In the genomic region with DNA sequence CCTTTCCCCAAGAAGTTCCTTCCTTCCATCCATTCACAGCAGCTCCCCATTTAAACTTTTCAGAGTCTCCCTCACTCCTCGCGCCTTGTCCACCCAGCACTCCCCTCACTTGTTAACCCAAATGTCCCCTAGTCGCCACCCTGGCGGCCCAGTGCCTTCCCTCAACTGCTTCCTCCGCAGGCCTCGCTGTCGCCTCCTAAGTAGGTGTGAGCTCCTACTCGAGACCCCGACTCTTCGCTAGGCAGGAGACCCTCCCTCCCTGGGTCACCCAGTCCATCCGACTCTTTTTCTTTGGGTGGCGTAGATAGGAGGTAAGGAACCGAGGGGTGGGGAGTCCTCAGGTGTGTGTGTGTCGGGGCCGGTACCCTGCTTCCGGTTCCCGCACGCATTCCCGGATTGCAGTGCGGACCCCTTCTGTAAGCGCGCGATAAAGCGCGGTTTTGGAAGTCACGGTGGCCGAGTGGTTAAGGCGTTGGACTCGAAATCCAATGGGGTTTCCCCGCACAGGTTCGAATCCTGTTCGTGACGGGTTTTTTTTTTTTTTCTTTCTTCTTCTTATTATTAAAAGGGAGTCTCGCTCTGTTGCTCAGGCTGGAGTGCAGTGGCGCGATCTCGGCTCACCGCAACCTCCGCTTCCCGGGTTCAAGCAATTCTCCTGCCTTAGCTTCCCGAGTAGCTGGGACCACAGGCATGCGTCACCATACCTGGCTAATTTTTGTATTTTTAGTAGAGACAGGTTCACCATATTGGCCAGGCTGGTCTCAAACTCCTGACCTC, we compare ENCODE assay signal across 8 cellular contexts. TPM values are rescaled to one million over a fixed set of nuclear protein-coding genes. Genes with fewer than 3 reads are reported as not detected.
DNase-seq lines count a peak whose midpoint lies in the region; ATAC-seq, FAIRE-seq and TF ChIP-seq lines count a peak whose summit lies in the region.

No MANE protein-coding gene starts in this region.

- H3K4me1 ChIP-seq in H1 (replicated peaks in 1 of 4; ENCODE audit: control insufficient read depth in 3 of 4, insufficient read depth in 4 of 4, low read length in 3 of 4) (peaks cover 2 to 8% (median 4%) of the 10 kb centered on the region in 4 experiments; a peak in 3 of 7 replicates), mesenchymal stem cell (ENCODE audit: control insufficient read depth, insufficient read depth, low read depth, low read length) (peaks cover 6% of the 10 kb centered on the region)

- TF ChIP-seq POLR2A in H1 (IDR thresholded peaks at IDR 0.05; ENCODE audit: control extremely low read depth in 1 of 2, low read depth in 2 of 2, low read length in 2 of 2): peak in 1 of 2 experiments; percentile 71; a peak in 1 of 3 replicates

- peak overlapping the region; percentile 97 for H3K27ac Mint-ChIP-seq in activated CD8-positive, alpha-beta memory T cell treated with anti-CD3 and anti-CD28 coated beads, Interleukin-2, amount 10 ng/mL, durations not matched to agents 7 days and 5 days

- H3K27me3 Mint-ChIP-seq in activated CD8-positive, alpha-beta memory T cell treated with anti-CD3 and anti-CD28 coated beads, Interleukin-2, amount 10 ng/mL, durations not matched to agents 7 days and 5 days: no peaks in the 10 kb centered on the region

- H3K9me3 Mint-ChIP-seq in activated CD8-positive, alpha-beta memory T cell treated with anti-CD3 and anti-CD28 coated beads, Interleukin-2, amount 10 ng/mL, durations not matched to agents 7 days and 5 days (ENCODE audit: low read depth): no peaks in the 10 kb centered on the region

- H4K5ac ChIP-seq in H1 (ENCODE audit: insufficient read length, low read depth, low read length): peak overlapping the region; percentile 96

- H3K4me3 Mint-ChIP-seq in activated CD8-positive, alpha-beta memory T cell treated with anti-CD3 and anti-CD28 coated beads, Interleukin-2, amount 10 ng/mL, durations not matched to agents 7 days and 5 days: peak overlapping the region; percentile 95

- H3K23ac ChIP-seq in H1 (ENCODE audit: insufficient read length) (no peak overlapping the region), mesenchymal stem cell (ENCODE audit: low read length in 2 of 2) (no peak overlapping the region)

- H4K8ac ChIP-seq in H1 (ENCODE audit: extremely low read depth, insufficient read depth, low read length) (peak overlapping the region; percentile 96; the same call in 1 of the 2 replicates), mesenchymal stem cell (ENCODE audit: low read length) (peak overlapping the region; percentile 98)

- H3K4ac ChIP-seq in H1 (replicated peaks; ENCODE audit: insufficient read length, low read depth, low read length): peak overlapping the region; percentile 46
- H3K4ac ChIP-seq in mesenchymal stem cell (ENCODE audit: low read depth in 1 of 2, low read length in 2 of 2): peak overlapping the region; percentile 21 to 46

- H3K18ac ChIP-seq in H1 (ENCODE audit: extremely low read depth, low read length) (peak overlapping the region; percentile 91; the same call in 1 of the 2 replicates), mesenchymal stem cell (ENCODE audit: low read depth in 1 of 2, low read length in 2 of 2) (peak overlapping the region; percentile 86 to 94)

- peaks cover 7 to 16% (median 12%) of the 10 kb centered on the region in 4 experiments for H3K36me3 ChIP-seq in H1 (ENCODE audit: control insufficient read depth in 2 of 4, insufficient read depth in 4 of 4, low read length in 3 of 4)
- H3K36me3 ChIP-seq in mesenchymal stem cell (ENCODE audit: control insufficient read depth in 1 of 2, insufficient read depth in 2 of 2, low read depth in 1 of 2, low read length in 2 of 2): peaks cover under 1 to 14% of the 10 kb centered on the region in 2 experiments

- TF ChIP-seq CTCF in H1 (IDR thresholded peaks at IDR 0.05; ENCODE audit: control extremely low read depth in 1 of 3, insufficient read depth in 1 of 3, low read depth in 1 of 3, low read length in 3 of 3): no peak

- H3K4me1 Mint-ChIP-seq in activated CD8-positive, alpha-beta memory T cell treated with anti-CD3 and anti-CD28 coated beads, Interleukin-2, amount 10 ng/mL, durations not matched to agents 7 days and 5 days: peaks cover 46% of the 10 kb centered on the region

- H3K4me2 ChIP-seq in H1 (ENCODE audit: insufficient read depth in 1 of 2, low read depth in 2 of 2, low read length in 2 of 2) (peak overlapping the region; percentile 65 to 96), mesenchymal stem cell (ENCODE audit: low read length, poor library complexity, severe bottlenecking) (peak overlapping the region; percentile 73)

- peak overlapping the region; percentile 29; the same call in 1 of the 2 replicates for H2BK12ac ChIP-seq in H1 (ENCODE audit: low read depth, low read length)
- H2BK12ac ChIP-seq in mesenchymal stem cell (ENCODE audit: low read length in 2 of 2): peak overlapping the region; percentile 45 to 89

- TF ChIP-seq RAD21 in H1 (IDR thresholded peaks at IDR 0.05 in 1 of 2, conservative IDR thresholded peaks at IDR 0.05 in 1 of 2; ENCODE audit: low read depth in 2 of 2, low read length in 2 of 2): no peak

- H4K20me1 ChIP-seq in H1 (replicated peaks in 1 of 2; ENCODE audit: control insufficient read depth in 1 of 2, insufficient read depth in 2 of 2, low read length in 2 of 2): peaks cover 0 to 4% of the 10 kb centered on the region in 2 experiments

- H2BK5ac ChIP-seq in H1 (ENCODE audit: low read depth, low read length) (peak overlapping the region; percentile 97), mesenchymal stem cell (ENCODE audit: low read depth, low read length, poor library complexity, severe bottlenecking) (no peak overlapping the region)

- peak overlapping the region; percentile 79; the same call in 1 of the 2 replicates for H2AFZ ChIP-seq in H1 (ENCODE audit: low read length)
- H2AFZ ChIP-seq in mesenchymal stem cell (ENCODE audit: low read depth, low read length): peak overlapping the region; percentile 66

- peaks cover 14% of the 10 kb centered on the region for H3K36me3 Mint-ChIP-seq in activated CD8-positive, alpha-beta memory T cell treated with anti-CD3 and anti-CD28 coated beads, Interleukin-2, amount 10 ng/mL, durations not matched to agents 7 days and 5 days

- CTCF ChIA-PET in activated CD8-positive, alpha-beta memory T cell treated with anti-CD3 and anti-CD28 coated beads, Interleukin-2, amount 10 ng/mL, durations not matched to agents 7 days and 5 days (lab: Charles Lee): interaction anchor here (0.6 to 6.7 kb wide), 53 partner anchors 8 to 1024 kb away, joined by 3 to 154 read pairs (median 6); a partner anchor contains a TSS
- CTCF ChIA-PET in H1 (lab: Charles Lee; ENCODE audit: partially characterized antibody): interaction anchor here (0.5 to 6.2 kb wide), 32 partner anchors 9 to 448 kb away, joined by 3 to 111 read pairs (median 6); a partner anchor contains a TSS

- H3K9me3 ChIP-seq in H1 (ENCODE audit: insufficient read depth in 2 of 2, low read depth in 1 of 2, low read length in 1 of 2): no peaks in the 10 kb centered on the region
- H3K9me3 ChIP-seq in mesenchymal stem cell (ENCODE audit: control insufficient read depth, low read length): no peaks in the 10 kb centered on the region

- H3K79me2 ChIP-seq in H1 (ENCODE audit: control insufficient read depth in 1 of 2, insufficient read depth in 2 of 2, low read length in 2 of 2): peaks cover 14 to 31% of the 10 kb centered on the region in 2 experiments

- peak overlapping the region; percentile 59 to 92 (median 69) for H3K9ac ChIP-seq in H1 (replicated peaks in 1 of 4; ENCODE audit: extremely low read depth in 1 of 4, low read depth in 3 of 4, low read length in 3 of 4)
- H3K9ac ChIP-seq in mesenchymal stem cell (ENCODE audit: low read length): peak overlapping the region; percentile 92

- POLR2A ChIA-PET in H1 (lab: Charles Lee; ENCODE audit: partially characterized antibody): interaction anchor here (0.8 to 26.3 kb wide), 22 partner anchors 9 to 447 kb away, joined by 3 to 656 read pairs (median 8); a partner anchor contains a TSS

- FAIRE-seq in H1 (lab: Jason Lieb, UNC): no peak

- TF ChIP-seq EP300 in H1 (IDR thresholded peaks at IDR 0.05; ENCODE audit: borderline replicate concordance in 1 of 2, low read depth in 2 of 2, low read length in 2 of 2): no peak

- DNase-seq in AML-193 (lab: John Stamatoyannopoulos, UW) (peak; percentile 41 to 52), HT-29 (ENCODE audit: low spot score) (peak; percentile 95), NOMO-1 (lab: John Stamatoyannopoulos, UW; ENCODE audit: unreplicated experiment in 2 of 2) (peak; percentile 73 to 79), H1 (ENCODE audit: low read depth in 1 of 2, low spot score in 2 of 2) (peak; percentile 84 to 100), mesenchymal stem cell (peak; percentile 88)
- DNase-seq in activated CD8-positive, alpha-beta memory T cell treated with anti-CD3 and anti-CD28 coated beads, Interleukin-2, amount 10 ng/mL, durations not matched to agents 7 days and 5 days: peak; percentile 88
- DNase-seq in stimulated activated CD4-positive, alpha-beta T cell treated with anti-CD3 and anti-CD28 coated beads, TNF-alpha, amount 100 ng/mL, for 48 hours (ENCODE audit: low read depth in 3 of 3): peak; percentile 68 to 85 (median 83)

- no peak overlapping the region for H3K14ac ChIP-seq in H1 (ENCODE audit: insufficient read length)
- no peak overlapping the region for H3K14ac ChIP-seq in mesenchymal stem cell (ENCODE audit: low read length in 2 of 2)

- H2AK5ac ChIP-seq in H1 (ENCODE audit: low read depth, low read length) (no peak overlapping the region), mesenchymal stem cell (ENCODE audit: low read length, severe bottlenecking) (no peak overlapping the region)

- H3K56ac ChIP-seq in H1 (replicated peaks; ENCODE audit: insufficient read length, low read depth, low read length): peak overlapping the region; percentile 80

- H3K27me3 ChIP-seq in H1 (replicated peaks in 1 of 4; ENCODE audit: control insufficient read depth in 3 of 4, extremely low read depth in 1 of 4, insufficient read depth in 3 of 4, low read length in 3 of 4) (no peaks in the 10 kb centered on the region), mesenchymal stem cell (ENCODE audit: control insufficient read depth in 1 of 2, insufficient read depth in 1 of 2, low read length in 2 of 2) (no peaks in the 10 kb centered on the region)

- WGBS in H1 (ENCODE audit: extremely low coverage in 1 of 2, insufficient coverage in 1 of 2, insufficient read length in 1 of 2, insufficient replicate concordance in 2 of 2, low coverage in 1 of 2, low lambda C conversion rate in 2 of 2, missing lambda C conversion rate in 1 of 2), 2 experiments: 2% methylated on average over 41 of the region's 42 CpGs; no CpG with 5 or more reads in 1 of the 2 experiments
- 4% methylated on average over 25 of the region's 42 CpGs for WGBS in mesenchymal stem cell

- no peak overlapping the region for H2BK120ac ChIP-seq in H1 (replicated peaks; ENCODE audit: low read depth, low read length)
- peak overlapping the region; percentile 77 for H2BK120ac ChIP-seq in mesenchymal stem cell (ENCODE audit: low read depth, low read length)

- H3K4me3 ChIP-seq in H1 (ENCODE audit: extremely low read depth in 1 of 4, insufficient read depth in 2 of 4, low read depth in 3 of 4, low read length in 4 of 4) (peak overlapping the region; percentile 76 to 95 (median 82)), mesenchymal stem cell (ENCODE audit: insufficient read depth in 1 of 2, low read depth in 1 of 2, low read length in 2 of 2) (peak overlapping the region; percentile 73 to 96)

- no peak overlapping the region for H2BK20ac ChIP-seq in H1 (ENCODE audit: low read length)

- no peak overlapping the region for H2BK15ac ChIP-seq in H1 (ENCODE audit: low read length)
- H2BK15ac ChIP-seq in mesenchymal stem cell (ENCODE audit: low read depth, poor library complexity, severe bottlenecking): peak overlapping the region; percentile 86

- peak overlapping the region; percentile 92 for H4K91ac ChIP-seq in H1 (replicated peaks; ENCODE audit: insufficient read length, low read length)
- H4K91ac ChIP-seq in mesenchymal stem cell (ENCODE audit: low read length): peak overlapping the region; percentile 95

- H3K23me2 ChIP-seq in H1 (ENCODE audit: low read depth, low read length): peaks cover 11% of the 10 kb centered on the region

- H3K27ac ChIP-seq in H1 (ENCODE audit: low read depth, low read length) (peak overlapping the region; percentile 28; the same call in 1 of the 2 replicates), mesenchymal stem cell (ENCODE audit: low read length, poor library complexity, severe bottlenecking) (peak overlapping the region; percentile 89)

- H3K79me1 ChIP-seq in H1 (ENCODE audit: low read depth, low read length) (peaks cover 3% of the 10 kb centered on the region; the same call in 1 of the 2 replicates), mesenchymal stem cell (replicated peaks; ENCODE audit: low read length, poor library complexity, severe bottlenecking) (peaks cover 2% of the 10 kb centered on the region)

- peak; percentile 34 for ATAC-seq in GM19438 (IDR thresholded peaks at IDR 0.05; ENCODE audit: low read depth, unreplicated experiment)
- ATAC-seq in activated CD8-positive, alpha-beta memory T cell treated with anti-CD3 and anti-CD28 coated beads, Interleukin-2, amount 10 ng/mL, durations not matched to agents 7 days and 5 days: peak; percentile 48

RNA-seq across cellular contexts. Expression of a gene that starts 0.8 kb away (rescaled TPM):
- total RNA-seq in HT-29 (2014; rRNA removed; shearing (Covaris generic)): 15.5 and 20.2 TPM in 2 replicates
- 100 to 1,000 TPM; 147 to 150 TPM for total RNA-seq in activated CD8-positive, alpha-beta memory T cell treated with anti-CD3 and anti-CD28 coated beads, Interleukin-2, amount 10 ng/mL, durations not matched to agents 7 days and 5 days
- 66.3 and 78.5 TPM in 2 replicates for total RNA-seq in H1 (2021; fragmentation: NEBNext Ultra II Directional; extraction: Animal tissue kit (Norgen Biotek cat#: 25700))
- 33.9 and 40.5 TPM in 2 replicates for polyA plus RNA-seq in H1 (2011; rRNA removed)
- polyA plus RNA-seq in H1 (2011; cell fraction: cytosol; rRNA removed): 51.0 TPM
- polyA plus RNA-seq in H1 (2011; cell fraction: nucleus; rRNA removed): 228 TPM
- polyA plus RNA-seq in H1 (2012, experiment 1 of 2): 57.2 to 72.0 TPM (median 67.2 TPM) in 4 replicates
- 14.3 TPM for polyA plus RNA-seq in H1 (2012, experiment 2 of 2)
- 52.9 TPM for polyA plus RNA-seq in H1 (2013, experiment 1 of 2)
- polyA plus RNA-seq in H1 (2013, experiment 2 of 2): 49.6 TPM
- polyA minus RNA-seq in H1 (2011; rRNA and poly(A)+ RNA removed): 78.3 and 80.3 TPM in 2 replicates
- 28.9 TPM for polyA minus RNA-seq in H1 (2011; cell fraction: cytosol; rRNA and poly(A)+ RNA removed)
- 139 TPM for polyA minus RNA-seq in H1 (2011; cell fraction: nucleus; rRNA and poly(A)+ RNA removed)
- 47.0 TPM for polyA plus RNA-seq in mesenchymal stem cell (2013, experiment 1 of 2)
- polyA plus RNA-seq in mesenchymal stem cell (2013, experiment 2 of 2): 42.8 TPM

RNA-seq across cellular contexts. Expression of a gene that starts 31.6 kb away (rescaled TPM):
- total RNA-seq in HT-29 (2014; rRNA removed; shearing (Covaris generic)): 94.3 and 103 TPM in 2 replicates
- total RNA-seq in activated CD8-positive, alpha-beta memory T cell treated with anti-CD3 and anti-CD28 coated beads, Interleukin-2, amount 10 ng/mL, durations not matched to agents 7 days and 5 days: 10 to 100 TPM; 28.2 to 34.2 TPM
- 55.0 and 55.5 TPM in 2 replicates for total RNA-seq in H1 (2021; fragmentation: NEBNext Ultra II Directional; extraction: Animal tissue kit (Norgen Biotek cat#: 25700))
- 98.6 and 127 TPM in 2 replicates for polyA plus RNA-seq in H1 (2011; rRNA removed)
- 95.6 TPM for polyA plus RNA-seq in H1 (2011; cell fraction: cytosol; rRNA removed)
- 124 TPM for polyA plus RNA-seq in H1 (2011; cell fraction: nucleus; rRNA removed)
- polyA plus RNA-seq in H1 (2012, experiment 1 of 2): 48.0 to 59.3 TPM (median 52.6 TPM) in 4 replicates
- polyA plus RNA-seq in H1 (2012, experiment 2 of 2): 50.1 TPM
- polyA plus RNA-seq in H1 (2013, experiment 1 of 2): 36.2 TPM
- 36.3 TPM for polyA plus RNA-seq in H1 (2013, experiment 2 of 2)
- polyA minus RNA-seq in H1 (2011; rRNA and poly(A)+ RNA removed): 296 and 367 TPM in 2 replicates
- 92.4 TPM for polyA minus RNA-seq in H1 (2011; cell fraction: cytosol; rRNA and poly(A)+ RNA removed)
- 94.9 TPM for polyA minus RNA-seq in H1 (2011; cell fraction: nucleus; rRNA and poly(A)+ RNA removed)
- 37.4 TPM for polyA plus RNA-seq in mesenchymal stem cell (2013, experiment 1 of 2)
- 37.4 TPM for polyA plus RNA-seq in mesenchymal stem cell (2013, experiment 2 of 2)

RNA-seq across cellular contexts. Expression of a gene that starts 31.9 kb away (rescaled TPM):
- total RNA-seq in HT-29 (2014; rRNA removed; shearing (Covaris generic)): 918 and 956 TPM in 2 replicates
- 1,000 to 10,000 TPM; 1,307 to 1,412 TPM for total RNA-seq in activated CD8-positive, alpha-beta memory T cell treated with anti-CD3 and anti-CD28 coated beads, Interleukin-2, amount 10 ng/mL, durations not matched to agents 7 days and 5 days
- total RNA-seq in H1 (2021; fragmentation: NEBNext Ultra II Directional; extraction: Animal tissue kit (Norgen Biotek cat#: 25700)): 1,130 and 1,137 TPM in 2 replicates
- 1,664 and 2,279 TPM in 2 replicates for polyA plus RNA-seq in H1 (2011; rRNA removed)
- polyA plus RNA-seq in H1 (2011; cell fraction: cytosol; rRNA removed): 2,537 TPM
- 757 TPM for polyA plus RNA-seq in H1 (2011; cell fraction: nucleus; rRNA removed)
- 1,613 to 1,753 TPM (median 1,678 TPM) in 4 replicates for polyA plus RNA-seq in H1 (2012, experiment 1 of 2)
- polyA plus RNA-seq in H1 (2012, experiment 2 of 2): 2,029 TPM
- polyA plus RNA-seq in H1 (2013, experiment 1 of 2): 1,115 TPM
- polyA plus RNA-seq in H1 (2013, experiment 2 of 2): 1,167 TPM
- 392 and 510 TPM in 2 replicates for polyA minus RNA-seq in H1 (2011; rRNA and poly(A)+ RNA removed)
- polyA minus RNA-seq in H1 (2011; cell fraction: cytosol; rRNA and poly(A)+ RNA removed): 263 TPM
- polyA minus RNA-seq in H1 (2011; cell fraction: nucleus; rRNA and poly(A)+ RNA removed): 608 TPM
- polyA plus RNA-seq in mesenchymal stem cell (2013, experiment 1 of 2): 2,486 TPM
- polyA plus RNA-seq in mesenchymal stem cell (2013, experiment 2 of 2): 2,523 TPM

RNA-seq across cellular contexts. Expression of a gene that starts 34.0 kb away (rescaled TPM):
- 57.1 and 69.9 TPM in 2 replicates for total RNA-seq in HT-29 (2014; rRNA removed; shearing (Covaris generic))
- total RNA-seq in activated CD8-positive, alpha-beta memory T cell treated with anti-CD3 and anti-CD28 coated beads, Interleukin-2, amount 10 ng/mL, durations not matched to agents 7 days and 5 days: 10 to 100 TPM; 62.8 to 80.6 TPM
- total RNA-seq in H1 (2021; fragmentation: NEBNext Ultra II Directional; extraction: Animal tissue kit (Norgen Biotek cat#: 25700)): 56.1 and 58.1 TPM in 2 replicates
- 59.8 and 67.5 TPM in 2 replicates for polyA plus RNA-seq in H1 (2011; rRNA removed)
- polyA plus RNA-seq in H1 (2011; cell fraction: cytosol; rRNA removed): 71.4 TPM
- polyA plus RNA-seq in H1 (2011; cell fraction: nucleus; rRNA removed): 29.7 TPM
- polyA plus RNA-seq in H1 (2012, experiment 1 of 2): 58.0 to 64.0 TPM (median 61.5 TPM) in 4 replicates
- polyA plus RNA-seq in H1 (2012, experiment 2 of 2): 60.6 TPM
- 31.7 TPM for polyA plus RNA-seq in H1 (2013, experiment 1 of 2)
- 32.1 TPM for polyA plus RNA-seq in H1 (2013, experiment 2 of 2)
- polyA minus RNA-seq in H1 (2011; rRNA and poly(A)+ RNA removed): 34.2 and 41.0 TPM in 2 replicates
- polyA minus RNA-seq in H1 (2011; cell fraction: cytosol; rRNA and poly(A)+ RNA removed): 17.3 TPM
- 9.0 TPM for polyA minus RNA-seq in H1 (2011; cell fraction: nucleus; rRNA and poly(A)+ RNA removed)
- 27.3 TPM for polyA plus RNA-seq in mesenchymal stem cell (2013, experiment 1 of 2)
- 26.7 TPM for polyA plus RNA-seq in mesenchymal stem cell (2013, experiment 2 of 2)

RNA-seq across cellular contexts. Expression of a gene that starts 37.7 kb away (rescaled TPM):
- total RNA-seq in HT-29 (2014; rRNA removed; shearing (Covaris generic)): 45.6 TPM in 2 replicates
- 10 to 100 TPM; 67.6 to 85.2 TPM for total RNA-seq in activated CD8-positive, alpha-beta memory T cell treated with anti-CD3 and anti-CD28 coated beads, Interleukin-2, amount 10 ng/mL, durations not matched to agents 7 days and 5 days
- 162 and 163 TPM in 2 replicates for total RNA-seq in H1 (2021; fragmentation: NEBNext Ultra II Directional; extraction: Animal tissue kit (Norgen Biotek cat#: 25700))
- polyA plus RNA-seq in H1 (2011; rRNA removed): 146 and 202 TPM in 2 replicates
- 203 TPM for polyA plus RNA-seq in H1 (2011; cell fraction: cytosol; rRNA removed)
- 101 TPM for polyA plus RNA-seq in H1 (2011; cell fraction: nucleus; rRNA removed)
- 157 to 234 TPM (median 189 TPM) in 4 replicates for polyA plus RNA-seq in H1 (2012, experiment 1 of 2)
- 181 TPM for polyA plus RNA-seq in H1 (2012, experiment 2 of 2)
- polyA plus RNA-seq in H1 (2013, experiment 1 of 2): 142 TPM
- 154 TPM for polyA plus RNA-seq in H1 (2013, experiment 2 of 2)
- 25.3 and 42.8 TPM in 2 replicates for polyA minus RNA-seq in H1 (2011; rRNA and poly(A)+ RNA removed)
- 43.2 TPM for polyA minus RNA-seq in H1 (2011; cell fraction: cytosol; rRNA and poly(A)+ RNA removed)
- polyA minus RNA-seq in H1 (2011; cell fraction: nucleus; rRNA and poly(A)+ RNA removed): 35.9 TPM
- polyA plus RNA-seq in mesenchymal stem cell (2013, experiment 1 of 2): 106 TPM
- 106 TPM for polyA plus RNA-seq in mesenchymal stem cell (2013, experiment 2 of 2)

Comparison
In these comparisons a context has a peak if more than half of its experiments do, and no peak if none do; other contexts are left out.
1. Peak in every context shown above with its lines: DNase-seq, ATAC-seq, H3K4me3 ChIP-seq and H3K27ac ChIP-seq.